ENCODE assay signal across 17 cellular contexts in the genomic region with DNA sequence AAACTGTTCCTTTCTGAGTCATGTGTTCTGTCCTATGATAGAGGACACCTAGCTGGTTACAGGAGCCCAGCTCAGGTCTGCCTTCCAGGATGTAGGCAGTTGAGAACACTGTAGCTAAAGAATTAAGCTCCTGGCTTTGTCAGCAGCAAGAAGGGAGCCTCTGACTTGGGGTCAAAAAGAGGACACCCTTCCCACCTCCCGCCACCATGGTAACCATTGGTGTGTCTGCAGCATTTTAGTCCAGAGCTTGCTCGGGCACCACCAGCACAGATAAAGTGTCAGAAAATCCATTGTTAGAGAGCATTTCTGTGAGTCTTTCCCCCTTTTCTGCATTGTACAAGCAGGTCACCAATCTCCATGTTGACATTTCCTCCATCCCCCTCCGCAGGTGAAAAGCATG.
A peak's percentile ranks its signal among the peaks of the same experiment; 100 is the strongest.
DNase-seq lines count a peak whose midpoint lies in the region; ATAC-seq, FAIRE-seq and TF ChIP-seq lines count a peak whose summit lies in the region.
"Had no signal": no experiment of that assay in that cellular context is flagged by ENCODE, and none has a peak within 500 bp of the region (broad histone marks: within the 10 kb centered on the region; RNA-seq: fewer than 3 reads in every experiment).

No MANE protein-coding gene starts in this region.

- H3K4me1 Mint-ChIP-seq in activated naive CD4-positive, alpha-beta T cell treated with anti-CD3 and anti-CD28 coated beads for 36 hours (ENCODE audit: low read depth): no peaks in the 10 kb centered on the region
- no peaks in the 10 kb centered on the region for H3K4me1 Mint-ChIP-seq in CD8-positive, alpha-beta T cell (ENCODE audit: low read depth)
- H3K4me1 Mint-ChIP-seq in osteocyte (ENCODE audit: unreplicated experiment): no peaks in the 10 kb centered on the region
- H3K4me1 Mint-ChIP-seq in CD14-positive monocyte: no peaks in the 10 kb centered on the region
- H3K4me1 Mint-ChIP-seq: CD8-positive, alpha-beta memory T cell had no signal

- FAIRE-seq in bronchial epithelial cell (lab: Jason Lieb, UNC): no peak
- no peak for FAIRE-seq in kidney (lab: Jason Lieb, UNC)
- FAIRE-seq: A204.1 had no signal

- H3K27ac Mint-ChIP-seq in activated naive CD4-positive, alpha-beta T cell treated with anti-CD3 and anti-CD28 coated beads for 36 hours: peak overlapping the region; percentile 1
- H3K27ac Mint-ChIP-seq in CD8-positive, alpha-beta T cell: peak overlapping the region; percentile 11
- H3K27ac Mint-ChIP-seq in osteocyte (ENCODE audit: unreplicated experiment) (no peak overlapping the region), CD14-positive monocyte (peak overlapping the region in 1 of 7 donors; percentile 18)

- H3K4me3 Mint-ChIP-seq in activated naive CD4-positive, alpha-beta T cell treated with anti-CD3 and anti-CD28 coated beads for 36 hours: no peak overlapping the region
- H3K4me3 Mint-ChIP-seq in CD8-positive, alpha-beta T cell: no peak overlapping the region
- H3K4me3 Mint-ChIP-seq in osteocyte (ENCODE audit: unreplicated experiment): no peak overlapping the region
- H3K4me3 Mint-ChIP-seq in CD14-positive monocyte: no peak overlapping the region
- H3K4me3 Mint-ChIP-seq: CD8-positive, alpha-beta memory T cell had no signal

- H3K36me3 ChIP-seq in CD8-positive, alpha-beta T cell (ENCODE audit: insufficient read depth, low read length): peaks cover 64% of the 10 kb centered on the region
- H3K36me3 ChIP-seq in bronchial epithelial cell (ENCODE audit: control insufficient read depth, insufficient read depth, low read length): no peaks in the 10 kb centered on the region
- peaks cover 0 to 2% of the 10 kb centered on the region in 2 donors for H3K36me3 ChIP-seq in kidney (ENCODE audit: control insufficient read depth in 1 of 2, insufficient read depth in 2 of 2, low read length in 2 of 2)
- H3K36me3 ChIP-seq: BE2C had no signal

- no peak overlapping the region for H3K27ac ChIP-seq in CD8-positive, alpha-beta T cell (ENCODE audit: low read depth, low read length)
- no peak overlapping the region for H3K27ac ChIP-seq in kidney (ENCODE audit: low read depth in 2 of 2, low read length in 2 of 2)
- H3K27ac ChIP-seq: C4-2B, HL-60 had no signal

- no peak for DNase-seq in activated naive CD4-positive, alpha-beta T cell treated with anti-CD3 and anti-CD28 coated beads for 36 hours
- DNase-seq in activated naive CD4-positive, alpha-beta T cell treated with Interleukin-2 at 50 U/mL for 16 hours: no peak
- DNase-seq in CD8-positive, alpha-beta T cell: no peak
- DNase-seq in bronchial epithelial cell (ENCODE audit: low read depth) (peak; percentile 57), osteocyte (ENCODE audit: extremely low spot score, unreplicated experiment) (peak; percentile 59), CD14-positive monocyte (ENCODE audit: low spot score) (no peak), kidney (no peak)
- DNase-seq: BE2C; Caco-2; CD8-positive, alpha-beta memory T cell; DMS53; GF-D8 had no signal

- no peaks in the 10 kb centered on the region for H3K27me3 ChIP-seq in CD8-positive, alpha-beta T cell (ENCODE audit: insufficient read depth, low read length)
- H3K27me3 ChIP-seq in bronchial epithelial cell (ENCODE audit: control insufficient read depth, insufficient read depth, low read length): no peaks in the 10 kb centered on the region
- H3K27me3 ChIP-seq: BE2C had no signal

- no peak overlapping the region for H3K4me3 ChIP-seq in CD8-positive, alpha-beta T cell (ENCODE audit: low read depth, low read length)
- H3K4me3 ChIP-seq in bronchial epithelial cell (ENCODE audit: low read depth, low read length) (no peak overlapping the region), kidney (ENCODE audit: low read length in 2 of 2) (no peak overlapping the region)

- H3K27me3 Mint-ChIP-seq in activated naive CD4-positive, alpha-beta T cell treated with anti-CD3 and anti-CD28 coated beads for 36 hours (ENCODE audit: low read depth): no peaks in the 10 kb centered on the region
- H3K27me3 Mint-ChIP-seq in CD8-positive, alpha-beta T cell (ENCODE audit: low read depth): no peaks in the 10 kb centered on the region
- no peaks in the 10 kb centered on the region for H3K27me3 Mint-ChIP-seq in osteocyte (ENCODE audit: unreplicated experiment)
- H3K27me3 Mint-ChIP-seq in CD14-positive monocyte (ENCODE audit: low read depth in 3 of 3): peaks cover 0 to 1% (median 0%) of the 10 kb centered on the region in 3 donors

- no peak for TF ChIP-seq CTCF in CD8-positive, alpha-beta T cell (IDR thresholded peaks at IDR 0.05)
- TF ChIP-seq CTCF in bronchial epithelial cell (IDR thresholded peaks at IDR 0.05; ENCODE audit: insufficient read depth, low read length, severe bottlenecking) (no peak), osteocyte (IDR thresholded peaks at IDR 0.05) (no peak), CD14-positive monocyte (IDR thresholded peaks at IDR 0.05) (no peak), kidney (IDR thresholded peaks at IDR 0.05; ENCODE audit: borderline replicate concordance, extremely low read depth, insufficient read depth) (no peak)

- no peaks in the 10 kb centered on the region for H3K9me3 ChIP-seq in CD8-positive, alpha-beta T cell (ENCODE audit: low read length)
- no peaks in the 10 kb centered on the region for H3K9me3 ChIP-seq in kidney (ENCODE audit: control insufficient read depth in 1 of 2, low read length in 2 of 2)
- H3K9me3 ChIP-seq: BE2C, Caco-2 had no signal

- H3K36me3 Mint-ChIP-seq in activated naive CD4-positive, alpha-beta T cell treated with anti-CD3 and anti-CD28 coated beads for 36 hours (ENCODE audit: low read depth): peaks cover 31% of the 10 kb centered on the region
- peaks cover 77% of the 10 kb centered on the region for H3K36me3 Mint-ChIP-seq in CD8-positive, alpha-beta T cell
- H3K36me3 Mint-ChIP-seq in osteocyte (ENCODE audit: unreplicated experiment) (no peaks in the 10 kb centered on the region), CD14-positive monocyte (peaks cover 79 to 92% of the 10 kb centered on the region in 2 donors)

- CTCF ChIA-PET in activated naive CD4-positive, alpha-beta T cell treated with anti-CD3 and anti-CD28 coated beads for 36 hours (lab: Charles Lee): interaction anchor here (2.2 kb wide), 1 partner anchor 8 kb away, joined by 6 read pairs; no protein-coding TSS in a partner anchor
- CTCF ChIA-PET in CD8-positive, alpha-beta T cell (lab: Charles Lee): no interaction called here

- no peak for ATAC-seq in CD8-positive, alpha-beta T cell
- ATAC-seq in GM18498 (IDR thresholded peaks at IDR 0.05; ENCODE audit: unreplicated experiment): no peak
- ATAC-seq: HCT116 had no signal

- POLR2A ChIA-PET in CD8-positive, alpha-beta T cell (lab: Charles Lee): interaction anchor here (1.1 kb wide), 1 partner anchor 14 kb away, joined by 4 read pairs; no protein-coding TSS in a partner anchor

- H3K9ac ChIP-seq in kidney (ENCODE audit: low read length in 2 of 2): no peak overlapping the region

- H3K4me1 ChIP-seq in CD8-positive, alpha-beta T cell (ENCODE audit: insufficient read depth, low read length): no peaks in the 10 kb centered on the region
- no peaks in the 10 kb centered on the region for H3K4me1 ChIP-seq in kidney (ENCODE audit: control insufficient read depth in 1 of 2, insufficient read depth in 1 of 2, low read depth in 1 of 2, low read length in 2 of 2)
- H3K4me1 ChIP-seq: BE2C had no signal

- intact Hi-C loops in activated naive CD4-positive, alpha-beta T cell treated with anti-CD3 and anti-CD28 coated beads for 36 hours (cut with micrococcal nuclease): no loop called here
- intact Hi-C loops in CD8-positive, alpha-beta T cell (cut with DNase I, micrococcal nuclease): no loop called here
- intact Hi-C loops in CD14-positive monocyte (cut with micrococcal nuclease) (no loop called here), kidney (cut with DNase I) (no loop called here)

- H3K9me3 Mint-ChIP-seq in activated naive CD4-positive, alpha-beta T cell treated with anti-CD3 and anti-CD28 coated beads for 36 hours: no peaks in the 10 kb centered on the region
- no peaks in the 10 kb centered on the region for H3K9me3 Mint-ChIP-seq in CD8-positive, alpha-beta T cell
- no peaks in the 10 kb centered on the region for H3K9me3 Mint-ChIP-seq in osteocyte (ENCODE audit: unreplicated experiment)
- H3K9me3 Mint-ChIP-seq in CD14-positive monocyte: peaks cover 0 to 2% (median 0%) of the 10 kb centered on the region in 7 donors
- H3K9me3 Mint-ChIP-seq: CD8-positive, alpha-beta memory T cell had no signal

Comparison
In these comparisons a context has a peak if more than half of its experiments do, and no peak if none do; other contexts are left out.
1. DNase-seq: peak in bronchial epithelial cell (single experiment) and osteocyte (single experiment); none in activated naive CD4-positive, alpha-beta T cell treated with anti-CD3 and anti-CD28 coated beads for 36 hours (single experiment), activated naive CD4-positive, alpha-beta T cell treated with Interleukin-2 at 50 U/mL for 16 hours (single experiment), CD8-positive, alpha-beta T cell (0 of 7), CD14-positive monocyte (single experiment) and kidney (single experiment).